Comparison of ENCODE assay signal across 17 cellular contexts in the genomic region with DNA sequence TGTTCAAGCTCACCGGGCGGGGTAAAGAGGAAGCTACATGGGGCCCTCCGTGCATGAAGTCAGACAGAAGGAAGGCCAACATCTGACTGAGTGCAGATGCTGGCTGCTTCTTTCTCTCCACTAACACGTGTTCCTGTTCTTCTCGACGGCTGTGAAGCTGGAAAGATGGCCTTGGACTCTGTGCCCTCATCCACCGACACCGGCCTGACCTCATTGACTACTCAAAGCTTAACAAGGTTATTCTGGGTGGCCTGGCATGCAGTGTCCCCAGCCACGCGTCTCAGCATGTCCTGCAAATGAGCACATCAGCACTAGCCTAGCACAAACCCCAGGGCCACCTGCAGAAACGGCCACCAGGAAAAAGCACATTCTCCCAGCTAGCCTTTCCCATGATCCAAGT. TPM values are rescaled to one million over a fixed set of nuclear protein-coding genes. Genes with fewer than 3 reads are reported as not detected.
"Had no signal": no experiment of that assay in that cellular context is flagged by ENCODE, and none has a peak within 500 bp of the region (broad histone marks: within the 10 kb centered on the region; RNA-seq: fewer than 3 reads in every experiment).

No MANE protein-coding gene starts in this region.

- DNase-seq: activated CD4-positive, alpha-beta T cell treated with anti-CD3 and anti-CD28 coated beads, Interleukin-2, amount 50 U/mL, for 48 hours; activated naive CD4-positive, alpha-beta T cell treated with anti-CD3 and anti-CD28 coated beads for 36 hours; activated naive CD8-positive, alpha-beta T cell treated with anti-CD3 and anti-CD28 coated beads, Interleukin-2, amount 50 U/mL, for 24 hours; activated T-cell treated with anti-CD3 and anti-CD28 coated beads, Interleukin-2, amount 50 U/mL, for 1 hour; dermis blood vessel endothelial cell; hippocampal formation; kidney; mesenchymal stem cell; nucleus accumbens; posterior cingulate gyrus; spleen; T-helper 1 cell; WERI-Rb-1 had no signal

- H3K4me1 ChIP-seq: ascending aorta, breast epithelium, spleen had no signal

- H3K4me3 ChIP-seq: ascending aorta, breast epithelium, spleen had no signal

- H3K27me3 ChIP-seq: ascending aorta, breast epithelium, spleen had no signal

- ATAC-seq: activated naive CD8-positive, alpha-beta T cell treated with anti-CD3 and anti-CD28 coated beads, Interleukin-2, amount 50 U/mL, for 24 hours; natural killer cell treated with Interleukin-12 subunit alpha and Interleukin-12 subunit beta and Interleukin-15 and Interleukin-18, amount 100 ng/mL, for 72 hours; sciatic nerve had no signal

- FAIRE-seq: kidney had no signal

- H3K27ac ChIP-seq: ascending aorta, breast epithelium, spleen, WERI-Rb-1 had no signal

- H3K9me3 ChIP-seq: ascending aorta, breast epithelium had no signal

- H3K36me3 ChIP-seq: breast epithelium, spleen, WERI-Rb-1 had no signal

RNA-seq across cellular contexts. Expression of a gene that starts 41.2 kb away (rescaled TPM):
- total RNA-seq: dermis blood vessel endothelial cell had no signal
